In genomic region chr11:886568-886967, GRCh38 we compare ENCODE assay signal across 25 cellular contexts.
"Had no signal": no experiment of that assay in that cellular context is flagged by ENCODE, and none has a peak within 500 bp of the region (broad histone marks: within the 10 kb centered on the region; RNA-seq: fewer than 3 reads in every experiment).

No MANE protein-coding gene starts in this region.

- H3K4me1 ChIP-seq: left ventricle myocardium inferior, pancreas, prostate gland, testis, thyroid gland, transverse colon, upper lobe of left lung, vagina had no signal

- H3K36me3 Mint-ChIP-seq: natural killer cell had no signal

- H3K9me3 ChIP-seq: left ventricle myocardium inferior, pancreas, prostate gland, testis, thyroid gland, transverse colon, upper lobe of left lung, vagina had no signal

- H2AFZ ChIP-seq: hepatocyte had no signal

- H3K27ac Mint-ChIP-seq: mesothelial cell of epicardium; naive B cell; natural killer cell; stimulated activated memory B cell treated with anti-CD40 and anti-IgM and Interleukin-4, amounts not matched to agents 10 μg/mL and 1 μg/mL and 100 μg/mL, for 72 hours had no signal

- H3K4me2 ChIP-seq: hepatocyte had no signal

- DNase-seq: islet precursor cell; left ventricle myocardium inferior; mesendoderm; naive B cell; natural killer cell; nucleus accumbens; pancreas; posterior cingulate gyrus; retina; stimulated activated CD4-positive, alpha-beta T cell treated with anti-CD3 and anti-CD28 coated beads, Interleukin-4, amount 100 ng/mL, for 24 hours; stimulated activated naive CD4-positive, alpha-beta T cell treated with Interleukin-2 at 50 U/mL for 16 hours; stimulated activated naive CD8-positive, alpha-beta T cell treated with anti-CD3 and anti-CD28 coated beads, Interleukin-15, amount 100 ng/mL, for 72 hours; testis; thyroid gland; transverse colon had no signal

- H3K9me3 Mint-ChIP-seq: mesothelial cell of epicardium; naive B cell; natural killer cell; stimulated activated memory B cell treated with anti-CD40 and anti-IgM and Interleukin-4, amounts not matched to agents 10 μg/mL and 1 μg/mL and 100 μg/mL, for 72 hours; stimulated activated naive CD8-positive, alpha-beta T cell treated with anti-CD3 and anti-CD28 coated beads, Interleukin-15, amount 100 ng/mL, for 72 hours had no signal

- H3K27me3 Mint-ChIP-seq: naive B cell; stimulated activated memory B cell treated with anti-CD40 and anti-IgM and Interleukin-4, amounts not matched to agents 10 μg/mL and 1 μg/mL and 100 μg/mL, for 72 hours; stimulated activated naive CD8-positive, alpha-beta T cell treated with anti-CD3 and anti-CD28 coated beads, Interleukin-15, amount 100 ng/mL, for 72 hours had no signal

- H3K27ac ChIP-seq: hepatocyte, left ventricle myocardium inferior, pancreas, prostate gland, skin epidermis, testis, thyroid gland, transverse colon, upper lobe of left lung, vagina had no signal

- H3K4me3 ChIP-seq: hepatocyte, left ventricle myocardium inferior, lung, pancreas, prostate gland, skin epidermis, testis, thyroid gland, transverse colon, upper lobe of left lung, vagina had no signal

- H3K36me3 ChIP-seq: pancreas, prostate gland, thyroid gland, vagina had no signal

- H3K4me1 Mint-ChIP-seq: mesothelial cell of epicardium; stimulated activated memory B cell treated with anti-CD40 and anti-IgM and Interleukin-4, amounts not matched to agents 10 μg/mL and 1 μg/mL and 100 μg/mL, for 72 hours; stimulated activated naive CD8-positive, alpha-beta T cell treated with anti-CD3 and anti-CD28 coated beads, Interleukin-15, amount 100 ng/mL, for 72 hours had no signal

- ATAC-seq: natural killer cell; pancreas; right cardiac atrium; sciatic nerve; stimulated activated memory B cell treated with anti-CD40 and anti-IgM and Interleukin-4, amounts not matched to agents 10 μg/mL and 1 μg/mL and 100 μg/mL, for 72 hours; stimulated activated naive CD8-positive, alpha-beta T cell treated with anti-CD3 and anti-CD28 coated beads, Interleukin-15, amount 100 ng/mL, for 72 hours had no signal

- H3K4me3 Mint-ChIP-seq: mesothelial cell of epicardium; natural killer cell; stimulated activated memory B cell treated with anti-CD40 and anti-IgM and Interleukin-4, amounts not matched to agents 10 μg/mL and 1 μg/mL and 100 μg/mL, for 72 hours; stimulated activated naive CD8-positive, alpha-beta T cell treated with anti-CD3 and anti-CD28 coated beads, Interleukin-15, amount 100 ng/mL, for 72 hours had no signal

- H3K27me3 ChIP-seq: hepatocyte, pancreas, testis, thyroid gland, transverse colon, upper lobe of left lung, vagina had no signal
